In the genomic region with DNA sequence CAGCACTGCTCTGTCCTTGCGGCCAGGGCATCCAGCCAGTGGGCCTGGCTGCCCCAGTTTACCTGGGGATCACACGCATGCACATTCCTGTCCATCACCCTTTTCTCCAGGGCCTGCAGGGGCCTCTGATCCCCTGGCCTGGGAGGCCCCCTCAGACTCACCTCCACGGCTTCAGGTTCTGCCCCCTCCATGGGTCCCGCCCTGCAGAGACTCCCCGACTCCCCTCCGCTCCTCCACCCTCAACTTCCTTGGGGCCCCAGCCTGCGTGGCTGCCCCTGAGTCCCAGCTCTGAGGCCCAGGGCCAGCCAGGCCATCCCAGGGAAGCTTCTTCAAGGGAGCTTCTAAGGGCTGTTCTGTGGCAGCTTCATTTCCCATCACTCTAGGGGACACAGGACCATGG, we compare ENCODE assay signal across 35 cellular contexts.
"Had no signal": no experiment of that assay in that cellular context is flagged by ENCODE, and none has a peak within 500 bp of the region (broad histone marks: within the 10 kb centered on the region; RNA-seq: fewer than 3 reads in every experiment).

No MANE protein-coding gene starts in this region.

- H3K27me3 ChIP-seq: adrenal gland, body of pancreas, brain microvascular endothelial cell had no signal

- H3K9me3 Mint-ChIP-seq: activated CD4-positive, alpha-beta T cell treated with anti-CD3 and anti-CD28 coated beads, Interleukin-2, amount 10 ng/mL, durations not matched to agents 24 days and 14 days; activated T-helper 1 cell treated with anti-CD3 and anti-CD28 coated beads, Interleukin-12 subunit alpha, Interleukin-12 subunit beta, Interleukin-2, Interleukin-4 antibody, amounts not matched to agents 30 ng/mL and 10 ng/mL and 1 ng/mL, durations not matched to agents 14 hours and 24 hours and 36 hours had no signal

- H3K4me1 Mint-ChIP-seq: activated B cell treated with CpG ODN at 0.5 μM for 24 hours; activated CD4-positive, alpha-beta T cell treated with anti-CD3 and anti-CD28 coated beads, Interleukin-2, amount 10 ng/mL, durations not matched to agents 24 days and 14 days; activated naive CD8-positive, alpha-beta T cell treated with anti-CD3 and anti-CD28 coated beads for 36 hours; activated T-helper 17 cell treated with anti-CD3 and anti-CD28 coated beads, Interleukin-2, amount 50 U/mL, for 72 hours had no signal

- H3K4me3 Mint-ChIP-seq: activated B cell treated with CpG ODN at 0.5 μM for 24 hours; activated CD4-positive, alpha-beta memory T cell treated with anti-CD3 and anti-CD28 coated beads for 36 hours; activated CD4-positive, alpha-beta T cell treated with anti-CD3 and anti-CD28 coated beads, Interleukin-2, amount 10 ng/mL, durations not matched to agents 24 days and 14 days; activated CD8-positive, alpha-beta T cell treated with anti-CD3 and anti-CD28 coated beads for 36 hours; activated naive CD4-positive, alpha-beta T cell treated with anti-CD3 and anti-CD28 coated beads for 36 hours; activated naive CD8-positive, alpha-beta T cell treated with anti-CD3 and anti-CD28 coated beads for 36 hours; activated T-cell treated with anti-CD3 and anti-CD28 coated beads, Interleukin-2, amount 50 U/mL, for 4 hours; activated T-cell treated with anti-CD3 and anti-CD28 coated beads, Interleukin-2, amount 50 U/mL, for 72 hours; activated T-helper 1 cell treated with anti-CD3 and anti-CD28 coated beads, Interleukin-12 subunit alpha, Interleukin-12 subunit beta, Interleukin-2, Interleukin-4 antibody, amounts not matched to agents 30 ng/mL and 10 ng/mL and 1 ng/mL, durations not matched to agents 14 hours and 24 hours and 36 hours; activated T-helper 17 cell treated with anti-CD3 and anti-CD28 coated beads, Interleukin-2, amount 50 U/mL, for 72 hours; T-helper 1 cell treated with Interleukin-12 subunit alpha and Interleukin-12 subunit beta and Interleukin-4 antibody, amounts not matched to agents 30 μg/mL and 1 μg/mL, for 36 hours; T-helper 2 cell treated with Interferon-gamma antibody and Interleukin-4, amounts not matched to agents 5 μg/mL and 100 μg/mL, for 36 hours had no signal

- H3K27me3 Mint-ChIP-seq: activated B cell treated with CpG ODN at 0.5 μM for 24 hours; activated CD4-positive, alpha-beta memory T cell treated with anti-CD3 and anti-CD28 coated beads for 36 hours; activated CD4-positive, alpha-beta T cell treated with anti-CD3 and anti-CD28 coated beads, Interleukin-2, amount 10 ng/mL, durations not matched to agents 24 days and 14 days; activated CD8-positive, alpha-beta T cell treated with anti-CD3 and anti-CD28 coated beads for 36 hours had no signal

- DNase-seq: activated B cell treated with CpG ODN at 0.5 μM for 24 hours; activated CD4-positive, alpha-beta memory T cell treated with anti-CD3 and anti-CD28 coated beads for 36 hours; activated CD4-positive, alpha-beta T cell treated with anti-CD3 and anti-CD28 coated beads for 4 hours; activated CD4-positive, alpha-beta T cell treated with anti-CD3 and anti-CD28 coated beads, Interleukin-2, amount 10 ng/mL, durations not matched to agents 24 days and 14 days; activated CD4-positive, alpha-beta T cell treated with anti-CD3 and anti-CD28 coated beads, Interleukin-2, amount 50 U/mL, for 1 hour; activated CD4-positive, alpha-beta T cell treated with anti-CD3 and anti-CD28 coated beads, Interleukin-2, amount 50 U/mL, for 4 hours; activated CD4-positive, CD25-positive, alpha-beta regulatory T cell treated with anti-CD3 and anti-CD28 coated beads, Interleukin-2, amount 50 U/mL, for 72 hours; activated CD8-positive, alpha-beta memory T cell treated with anti-CD3 and anti-CD28 coated beads, Interleukin-2, amount 50 U/mL, for 4 hours; activated CD8-positive, alpha-beta T cell treated with anti-CD3 and anti-CD28 coated beads for 36 hours; activated effector memory CD4-positive, alpha-beta T cell treated with anti-CD3 and anti-CD28 coated beads, Interleukin-2, amount 50 U/mL, for 16 hours; activated gamma-delta T cell treated with Interleukin-2 at 50 U/mL for 16 hours; activated naive CD4-positive, alpha-beta T cell; activated naive CD4-positive, alpha-beta T cell treated with anti-CD3 and anti-CD28 coated beads for 36 hours; activated naive CD4-positive, alpha-beta T cell treated with anti-CD3 and anti-CD28 coated beads, Interleukin-2, amount 50 U/mL, for 16 hours; activated naive CD8-positive, alpha-beta T cell treated with anti-CD3 and anti-CD28 coated beads for 36 hours; activated T-cell treated with anti-CD3 and anti-CD28 coated beads for 4 hours; activated T-cell treated with anti-CD3 and anti-CD28 coated beads, Interleukin-2, amount 50 U/mL, for 1 hour; activated T-cell treated with anti-CD3 and anti-CD28 coated beads, Interleukin-2, amount 50 U/mL, for 4 hours; activated T-cell treated with anti-CD3 and anti-CD28 coated beads, Interleukin-2, amount 50 U/mL, for 72 hours; amniotic stem cell; aorta; body of pancreas; brain microvascular endothelial cell; central memory CD4-positive, alpha-beta T cell; T-helper 1 cell; T-helper 2 cell; T-helper 9 cell had no signal

- H3K36me3 ChIP-seq: adrenal gland, brain microvascular endothelial cell, breast epithelium had no signal

- H3K9me3 ChIP-seq: adrenal gland had no signal

- ATAC-seq: activated CD8-positive, alpha-beta T cell treated with anti-CD3 and anti-CD28 coated beads for 36 hours; activated naive CD4-positive, alpha-beta T cell treated with anti-CD3 and anti-CD28 coated beads, Interleukin-2, amount 50 U/mL, for 72 hours; activated T-cell treated with anti-CD3 and anti-CD28 coated beads, Interleukin-2, amount 50 U/mL, for 4 hours; activated T-cell treated with anti-CD3 and anti-CD28 coated beads, Interleukin-2, amount 50 U/mL, for 72 hours; activated T-helper 17 cell treated with anti-CD3 and anti-CD28 coated beads, Interleukin-2, amount 50 U/mL, for 72 hours; body of pancreas had no signal

- H3K27ac ChIP-seq: adrenal gland, body of pancreas, brain microvascular endothelial cell, breast epithelium, VCaP had no signal

- H3K27ac Mint-ChIP-seq: activated B cell treated with CpG ODN at 0.5 μM for 24 hours; activated CD4-positive, alpha-beta memory T cell treated with anti-CD3 and anti-CD28 coated beads for 36 hours; activated CD4-positive, alpha-beta T cell treated with anti-CD3 and anti-CD28 coated beads, Interleukin-2, amount 10 ng/mL, durations not matched to agents 24 days and 14 days; activated CD8-positive, alpha-beta T cell treated with anti-CD3 and anti-CD28 coated beads for 36 hours; activated naive CD4-positive, alpha-beta T cell treated with anti-CD3 and anti-CD28 coated beads for 36 hours; activated naive CD8-positive, alpha-beta T cell treated with anti-CD3 and anti-CD28 coated beads for 36 hours; activated T-cell treated with anti-CD3 and anti-CD28 coated beads, Interleukin-2, amount 50 U/mL, for 72 hours; activated T-helper 1 cell treated with anti-CD3 and anti-CD28 coated beads, Interleukin-12 subunit alpha, Interleukin-12 subunit beta, Interleukin-2, Interleukin-4 antibody, amounts not matched to agents 30 ng/mL and 10 ng/mL and 1 ng/mL, durations not matched to agents 14 hours and 24 hours and 36 hours; activated T-helper 17 cell treated with anti-CD3 and anti-CD28 coated beads, Interleukin-2, amount 50 U/mL, for 72 hours; T-helper 1 cell treated with Interleukin-12 subunit alpha and Interleukin-12 subunit beta and Interleukin-4 antibody, amounts not matched to agents 30 μg/mL and 1 μg/mL, for 36 hours; T-helper 2 cell treated with Interferon-gamma antibody and Interleukin-4, amounts not matched to agents 5 μg/mL and 100 μg/mL, for 36 hours had no signal

- H3K36me3 Mint-ChIP-seq: activated CD4-positive, alpha-beta memory T cell treated with anti-CD3 and anti-CD28 coated beads for 36 hours; activated naive CD8-positive, alpha-beta T cell treated with anti-CD3 and anti-CD28 coated beads for 36 hours had no signal

- H3K4me1 ChIP-seq: adrenal gland, body of pancreas, breast epithelium had no signal

- H3K4me3 ChIP-seq: adrenal gland, body of pancreas, breast epithelium had no signal
